1 cellular context compared by ENCODE assay signal in genomic region chr20:20712004-20712473, GRCh38.
TF ChIP-seq lines count a peak whose summit lies in the region.

No MANE protein-coding gene starts in this region.

TF ChIP-seq in HepG2, 621 proteins besides CTCF, POLR2A, EP300 and RAD21 (continued from another document and continues in another):
- TF ChIP-seq ZNF800 (CRISPR knock-in tag; IDR thresholded peaks at IDR 0.05): no peak
- no peak for TF ChIP-seq HNRNPUL1 (IDR thresholded peaks at IDR 0.05; ENCODE audit: low read depth, low read length)
- no peak for TF ChIP-seq PHF8 (CRISPR knock-in tag; IDR thresholded peaks at IDR 0.05)
- TF ChIP-seq MED1 (CRISPR knock-in tag; IDR thresholded peaks at IDR 0.05): no peak
- no peak for TF ChIP-seq ZNF713 (CRISPR knock-in tag; IDR thresholded peaks at IDR 0.05)
- no peak for TF ChIP-seq ZNF644 (CRISPR knock-in tag; IDR thresholded peaks at IDR 0.05; ENCODE audit: low read depth)
- no peak for TF ChIP-seq RARA (CRISPR knock-in tag; IDR thresholded peaks at IDR 0.05)
- no peak for TF ChIP-seq ZNF143 (CRISPR knock-in tag; IDR thresholded peaks at IDR 0.05)
- peak; percentile 58 for TF ChIP-seq BHLHE40 (IDR thresholded peaks at IDR 0.05; ENCODE audit: low read length)
- TF ChIP-seq EED (CRISPR knock-in tag; IDR thresholded peaks at IDR 0.05): no peak
- TF ChIP-seq ZNF569 (CRISPR knock-in tag; IDR thresholded peaks at IDR 0.05; ENCODE audit: borderline replicate concordance): no peak
- no peak for TF ChIP-seq GZF1 (CRISPR knock-in tag; IDR thresholded peaks at IDR 0.05)
- no peak for TF ChIP-seq ZIK1 (CRISPR knock-in tag; IDR thresholded peaks at IDR 0.05; ENCODE audit: borderline replicate concordance, low read depth)
- TF ChIP-seq PHF21A (CRISPR knock-in tag; IDR thresholded peaks at IDR 0.05): no peak
- TF ChIP-seq ZNF546 (CRISPR knock-in tag; conservative IDR thresholded peaks at IDR 0.05): no peak
- no peak for TF ChIP-seq SCMH1 (CRISPR knock-in tag; IDR thresholded peaks at IDR 0.05; ENCODE audit: borderline replicate concordance)
- no peak for TF ChIP-seq ZNF331 (CRISPR knock-in tag; IDR thresholded peaks at IDR 0.05)
- no peak for TF ChIP-seq NFE2L2 (IDR thresholded peaks at IDR 0.05; ENCODE audit: low read length)
- no peak for TF ChIP-seq HMG20B (CRISPR knock-in tag; conservative IDR thresholded peaks at IDR 0.05)
- no peak for TF ChIP-seq ZNF503 (CRISPR knock-in tag; IDR thresholded peaks at IDR 0.05)
- TF ChIP-seq ZNF772 (CRISPR knock-in tag; IDR thresholded peaks at IDR 0.05): no peak
- TF ChIP-seq RORA (CRISPR knock-in tag; IDR thresholded peaks at IDR 0.05): no peak
- no peak for TF ChIP-seq CREM (IDR thresholded peaks at IDR 0.05)
- TF ChIP-seq CREM (CRISPR knock-in tag; IDR thresholded peaks at IDR 0.05): no peak
- TF ChIP-seq ZBTB14 (CRISPR knock-in tag; IDR thresholded peaks at IDR 0.05): no peak
- no peak for TF ChIP-seq KMT2B (CRISPR knock-in tag; IDR thresholded peaks at IDR 0.05)
- no peak for TF ChIP-seq TEAD3 (CRISPR knock-in tag; optimal IDR thresholded peaks at IDR 0.05; ENCODE audit: borderline replicate concordance)
- TF ChIP-seq ZNF124 (CRISPR knock-in tag; IDR thresholded peaks at IDR 0.05): no peak
- TF ChIP-seq HCFC1 (IDR thresholded peaks at IDR 0.05; ENCODE audit: low read depth, low read length): no peak
- no peak for TF ChIP-seq TFDP1 (CRISPR knock-in tag; IDR thresholded peaks at IDR 0.05; ENCODE audit: borderline replicate concordance)
- TF ChIP-seq ZNF543 (CRISPR knock-in tag; IDR thresholded peaks at IDR 0.05): no peak
- TF ChIP-seq HES4 (CRISPR knock-in tag; IDR thresholded peaks at IDR 0.05; ENCODE audit: borderline replicate concordance): no peak
- TF ChIP-seq MYNN (CRISPR knock-in tag; IDR thresholded peaks at IDR 0.05; ENCODE audit: low read depth): no peak
- no peak for TF ChIP-seq ATF4 (CRISPR knock-in tag; IDR thresholded peaks at IDR 0.05)
- TF ChIP-seq ZNF564 (CRISPR knock-in tag; IDR thresholded peaks at IDR 0.05): no peak
- TF ChIP-seq ATAD3A (CRISPR knock-in tag; IDR thresholded peaks at IDR 0.05): no peak
- no peak for TF ChIP-seq ZNF616 (CRISPR knock-in tag; IDR thresholded peaks at IDR 0.05; ENCODE audit: low read depth)
- TF ChIP-seq ZNF275 (CRISPR knock-in tag; IDR thresholded peaks at IDR 0.05; ENCODE audit: borderline replicate concordance): no peak
- no peak for TF ChIP-seq TBL1XR1 (IDR thresholded peaks at IDR 0.05; ENCODE audit: borderline replicate concordance, low read length, partially characterized antibody)
- no peak for TF ChIP-seq SOX6 (IDR thresholded peaks at IDR 0.05)
- no peak for TF ChIP-seq SOX6 (CRISPR knock-in tag; IDR thresholded peaks at IDR 0.05)
- no peak for TF ChIP-seq FUBP1 (CRISPR knock-in tag; IDR thresholded peaks at IDR 0.05; ENCODE audit: borderline replicate concordance)
- TF ChIP-seq ZNF10 (CRISPR knock-in tag; IDR thresholded peaks at IDR 0.05; ENCODE audit: borderline replicate concordance, low read depth): no peak
- no peak for TF ChIP-seq ZMAT5 (CRISPR knock-in tag; IDR thresholded peaks at IDR 0.05; ENCODE audit: borderline replicate concordance, low read depth)
- no peak for TF ChIP-seq ZNF775 (CRISPR knock-in tag; IDR thresholded peaks at IDR 0.05; ENCODE audit: borderline replicate concordance)
- TF ChIP-seq GFI1 (CRISPR knock-in tag; IDR thresholded peaks at IDR 0.05; ENCODE audit: borderline replicate concordance): no peak
- TF ChIP-seq GLI4 (CRISPR knock-in tag; IDR thresholded peaks at IDR 0.05; ENCODE audit: borderline replicate concordance): 0 out of 2 replicates have a peak, but pooled peaks have one; percentile 32
- TF ChIP-seq ZNF776 (CRISPR knock-in tag; IDR thresholded peaks at IDR 0.05): no peak
- no peak for TF ChIP-seq ETV5 (CRISPR knock-in tag; IDR thresholded peaks at IDR 0.05; ENCODE audit: borderline replicate concordance)
- no peak for TF ChIP-seq NCOA1 (CRISPR knock-in tag; IDR thresholded peaks at IDR 0.05)
- TF ChIP-seq STAG1 (CRISPR knock-in tag; IDR thresholded peaks at IDR 0.05): no peak
- TF ChIP-seq ZNF768 (CRISPR knock-in tag; IDR thresholded peaks at IDR 0.05): peak; percentile 34; the same call in 1 of the 2 replicates
- TF ChIP-seq TARDBP (CRISPR knock-in tag; IDR thresholded peaks at IDR 0.05): no peak
- TF ChIP-seq ZSCAN9 (CRISPR knock-in tag; IDR thresholded peaks at IDR 0.05; ENCODE audit: borderline replicate concordance): no peak
- 0 out of 2 replicates have a peak, but pooled peaks have one; percentile 1 for TF ChIP-seq ZNF678 (CRISPR knock-in tag; IDR thresholded peaks at IDR 0.05)
- no peak for TF ChIP-seq ATF1 (CRISPR knock-in tag; IDR thresholded peaks at IDR 0.05)
- TF ChIP-seq ZFP36 (IDR thresholded peaks at IDR 0.05; ENCODE audit: borderline replicate concordance, low read depth, low read length, partially characterized antibody): no peak
- TF ChIP-seq NFYB (CRISPR knock-in tag; IDR thresholded peaks at IDR 0.05): no peak
- TF ChIP-seq ZNF652 (CRISPR knock-in tag; IDR thresholded peaks at IDR 0.05; ENCODE audit: borderline replicate concordance, low read depth): no peak
- no peak for TF ChIP-seq CERS6 (CRISPR knock-in tag; IDR thresholded peaks at IDR 0.05)
- TF ChIP-seq ZFP36L1 (CRISPR knock-in tag; IDR thresholded peaks at IDR 0.05): no peak
- no peak for TF ChIP-seq NR2F6 (IDR thresholded peaks at IDR 0.05)
- no peak for TF ChIP-seq NR2F6 (CRISPR knock-in tag; IDR thresholded peaks at IDR 0.05)
- TF ChIP-seq KLF6 (CRISPR knock-in tag; IDR thresholded peaks at IDR 0.05): no peak
- no peak for TF ChIP-seq ZBTB33 (CRISPR knock-in tag; IDR thresholded peaks at IDR 0.05)
- peak; percentile 38; the same call in 1 of the 2 replicates for TF ChIP-seq SMAD9 (CRISPR knock-in tag; IDR thresholded peaks at IDR 0.05)
- no peak for TF ChIP-seq HMGA1 (CRISPR knock-in tag; conservative IDR thresholded peaks at IDR 0.05)
- TF ChIP-seq ELF3 (CRISPR knock-in tag; IDR thresholded peaks at IDR 0.05): no peak
- TF ChIP-seq U2AF1 (optimal IDR thresholded peaks at IDR 0.05; ENCODE audit: low read depth, low read length): no peak
- TF ChIP-seq ZNF101 (CRISPR knock-in tag; IDR thresholded peaks at IDR 0.05; ENCODE audit: borderline replicate concordance, low read depth): no peak
